Comparison of ENCODE assay signal across 8 cellular contexts in the genomic region with DNA sequence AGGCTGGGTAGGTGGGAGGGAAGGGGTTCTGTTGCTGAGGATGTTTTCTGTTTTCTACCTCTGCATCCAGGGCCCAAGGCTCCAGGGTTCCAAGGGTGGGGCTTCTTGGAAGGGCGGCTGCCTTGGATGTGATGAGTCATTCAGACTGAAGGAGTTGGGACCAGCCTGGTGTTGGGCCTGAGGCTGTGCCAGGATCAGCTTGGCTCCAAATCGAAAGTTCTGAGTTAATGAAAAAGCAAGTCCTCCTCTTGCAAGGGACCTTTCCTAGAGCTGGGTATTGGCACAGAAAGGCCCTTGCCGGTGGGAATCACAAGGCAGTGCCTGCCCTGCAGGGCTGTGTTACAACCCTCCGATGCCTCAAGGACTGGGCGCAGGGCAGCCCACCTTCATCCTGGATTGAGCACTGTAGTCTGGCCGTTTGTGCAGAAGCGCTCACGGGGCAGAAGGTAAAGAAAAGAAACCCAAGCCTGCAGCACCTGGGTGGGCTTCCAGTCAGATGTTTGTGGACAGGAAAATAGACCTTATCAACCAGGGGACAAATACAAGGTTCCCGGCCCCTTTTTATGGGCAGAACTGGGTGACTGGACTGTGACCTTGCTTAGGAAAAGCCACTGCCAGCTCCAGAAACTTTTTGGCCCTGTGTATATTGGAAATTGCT.
DNase-seq lines count a peak whose midpoint lies in the region; ATAC-seq and TF ChIP-seq lines count a peak whose summit lies in the region.

No MANE protein-coding gene starts in this region.

- DNase-seq in RPMI8226 (peak; percentile 70), fibroblast of pulmonary artery (ENCODE audit: low read depth) (peak; percentile 93), pons (ENCODE audit: low spot score) (peak; percentile 83), NCI-H2029 (lab: John Stamatoyannopoulos, UW) (no peak), DMS153 treated with DMSO at 0.1 percent for 48 hours (lab: John Stamatoyannopoulos, UW; ENCODE audit: unreplicated experiment) (no peak), NCI-H2227 (lab: John Stamatoyannopoulos, UW; ENCODE audit: unreplicated experiment) (no peak)

- ATAC-seq in GM19395 (IDR thresholded peaks at IDR 0.05; ENCODE audit: unreplicated experiment): no peak

- peak overlapping the region; percentile 16; the same call in 1 of the 2 replicates for H3K27ac ChIP-seq in C4-2B

- peak overlapping the region; percentile 9 for H3K4me3 ChIP-seq in fibroblast of pulmonary artery (replicated peaks; ENCODE audit: low read depth, low read length)

- TF ChIP-seq CTCF in C4-2B (conservative IDR thresholded peaks at IDR 0.05) (no peak), fibroblast of pulmonary artery (IDR thresholded peaks at IDR 0.05; ENCODE audit: low read length, missing control alignments) (no peak)

Comparison
In these comparisons a context has a peak if more than half of its experiments do, and no peak if none do; other contexts are left out.
1. DNase-seq: peak in RPMI8226 (single experiment), fibroblast of pulmonary artery (single experiment) and pons (single experiment); none in NCI-H2029 (single experiment), DMS153 treated with DMSO at 0.1 percent for 48 hours (single experiment) and NCI-H2227 (single experiment).